ENCODE assay signal across 1 cellular context in the genomic region with DNA sequence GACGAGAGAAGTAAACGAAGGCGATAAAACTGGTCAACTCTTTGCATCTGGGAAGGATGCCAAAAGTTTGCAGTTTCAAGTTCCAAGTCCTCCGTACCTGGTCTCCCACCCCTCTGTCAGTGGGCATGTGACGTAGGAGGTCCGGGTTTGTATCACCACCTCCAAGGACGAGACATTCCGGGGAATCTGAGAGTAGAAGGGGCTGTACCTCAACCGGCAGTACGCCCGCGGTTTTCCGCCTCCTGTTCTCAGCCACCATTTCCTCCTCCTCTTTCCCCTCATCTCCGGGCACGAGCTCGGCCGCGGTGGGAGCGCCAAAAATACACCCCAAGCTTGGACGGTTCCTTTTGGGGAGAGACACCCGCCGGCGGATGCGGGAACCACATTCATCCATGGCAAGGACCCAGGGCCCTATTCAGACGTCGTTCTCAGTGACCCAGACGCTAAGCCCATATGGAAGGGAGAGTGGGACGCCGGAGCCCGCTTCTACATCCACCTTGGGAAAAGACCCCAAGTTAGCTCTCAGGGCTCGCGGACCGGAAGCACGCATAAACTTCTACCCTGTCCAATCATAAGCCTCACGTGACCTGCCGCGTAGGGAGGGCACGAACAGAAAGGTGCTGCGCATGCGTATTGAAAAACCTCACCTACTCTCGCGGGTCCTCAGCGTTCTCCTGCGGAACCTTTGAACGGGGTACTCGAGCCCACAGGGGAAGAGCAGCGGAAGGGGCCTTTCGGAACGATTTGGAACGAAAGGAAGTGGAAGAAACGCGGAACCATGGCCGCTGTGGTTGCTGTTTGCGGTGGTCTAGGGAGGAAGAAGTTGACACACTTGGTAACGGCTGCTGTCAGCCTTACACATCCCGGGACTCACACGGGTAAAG.
A peak's percentile ranks its signal among the peaks of the same experiment; 100 is the strongest.
TF ChIP-seq lines count a peak whose summit lies in the region.

TSS of gene HELQ (minus strand) at position 524 of the 884 bp plus-strand sequence. CDS start at position 394, 130 bp downstream.
TSS of gene MRPS18C (plus strand) at position 759 of the 884 bp plus-strand sequence. CDS start at position 779, 20 bp downstream.

TF ChIP-seq in K562, 482 proteins besides CTCF, POLR2A, EP300 and RAD21 (continued from another document and continues in another):
- TF ChIP-seq, protein P1, sequence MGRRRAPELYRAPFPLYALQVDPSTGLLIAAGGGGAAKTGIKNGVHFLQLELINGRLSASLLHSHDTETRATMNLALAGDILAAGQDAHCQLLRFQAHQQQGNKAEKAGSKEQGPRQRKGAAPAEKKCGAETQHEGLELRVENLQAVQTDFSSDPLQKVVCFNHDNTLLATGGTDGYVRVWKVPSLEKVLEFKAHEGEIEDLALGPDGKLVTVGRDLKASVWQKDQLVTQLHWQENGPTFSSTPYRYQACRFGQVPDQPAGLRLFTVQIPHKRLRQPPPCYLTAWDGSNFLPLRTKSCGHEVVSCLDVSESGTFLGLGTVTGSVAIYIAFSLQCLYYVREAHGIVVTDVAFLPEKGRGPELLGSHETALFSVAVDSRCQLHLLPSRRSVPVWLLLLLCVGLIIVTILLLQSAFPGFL (CRISPR knock-in tag; IDR thresholded peaks at IDR 0.05), result no peak
- TF ChIP-seq CBFA2T2 (conservative IDR thresholded peaks at IDR 0.05) (peak; percentile 82), SMARCB1 (IDR thresholded peaks at IDR 0.05; ENCODE audit: insufficient read length, low read depth) (no peak), DLX4 (CRISPR knock-in tag; IDR thresholded peaks at IDR 0.05) (no peak), ZHX1 (conservative IDR thresholded peaks at IDR 0.05; ENCODE audit: low read length) (peak; percentile 86; the same call in 1 of the 2 replicates), MYC (IDR thresholded peaks at IDR 0.05; ENCODE audit: low read depth, low read length) (peak; percentile 78), MYC (CRISPR knock-in tag; IDR thresholded peaks at IDR 0.05; ENCODE audit: borderline replicate concordance, low read depth) (no peak), ZNF174 (CRISPR knock-in tag; IDR thresholded peaks at IDR 0.05) (no peak), ZBTB40 (IDR thresholded peaks at IDR 0.05) (peak; percentile 100), ZBTB40 (CRISPR knock-in tag; IDR thresholded peaks at IDR 0.05) (no peak), KDM1A (IDR thresholded peaks at IDR 0.05) (no peak), THRA (IDR thresholded peaks at IDR 0.05) (no peak), TSHZ1 (CRISPR knock-in tag; IDR thresholded peaks at IDR 0.05) (no peak), DPF2 (IDR thresholded peaks at IDR 0.05) (0 out of 2 replicates have a peak, but pooled peaks have one; percentile 7), BDP1 (IDR thresholded peaks at IDR 0.05; ENCODE audit: insufficient read depth, insufficient read length) (no peak), ZNF384 (IDR thresholded peaks at IDR 0.05; ENCODE audit: low read depth, low read length) (no peak; the same call in 1 of the 2 replicates), NCOA4 (IDR thresholded peaks at IDR 0.05; ENCODE audit: partially characterized antibody) (no peak), GTF2A2 (tag; IDR thresholded peaks at IDR 0.05) (no peak), TRIM28 (IDR thresholded peaks at IDR 0.05) (peak; percentile 33; the same call in 1 of the 2 replicates), MBD2 (IDR thresholded peaks at IDR 0.05; ENCODE audit: borderline replicate concordance, low read depth) (peak; percentile 76; the same call in 1 of the 2 replicates), CREB1 (IDR thresholded peaks at IDR 0.05) (peak; percentile 69), CREB1 (CRISPR knock-in tag; IDR thresholded peaks at IDR 0.05) (peak; percentile 74; the same call in 1 of the 2 replicates), ZBTB17 (CRISPR knock-in tag; IDR thresholded peaks at IDR 0.05) (no peak), SMAD2 (IDR thresholded peaks at IDR 0.05; ENCODE audit: low read depth, low read length) (no peak), DEAF1 (CRISPR knock-in tag; IDR thresholded peaks at IDR 0.05) (no peak), MCM5 (IDR thresholded peaks at IDR 0.05; ENCODE audit: low read depth) (no peak), CBX3 (IDR thresholded peaks at IDR 0.05; ENCODE audit: borderline replicate concordance in 1 of 2, low read length in 2 of 2) (peak in 1 of 2 experiments; percentile 90; a peak in 2 of 3 replicates), KDM2B (CRISPR knock-in tag; IDR thresholded peaks at IDR 0.05) (no peak), SOX6 (IDR thresholded peaks at IDR 0.05) (peak; percentile 78), C11orf30 (IDR thresholded peaks at IDR 0.05; ENCODE audit: low read depth) (peak; percentile 99)
- TF ChIP-seq, protein P2, sequence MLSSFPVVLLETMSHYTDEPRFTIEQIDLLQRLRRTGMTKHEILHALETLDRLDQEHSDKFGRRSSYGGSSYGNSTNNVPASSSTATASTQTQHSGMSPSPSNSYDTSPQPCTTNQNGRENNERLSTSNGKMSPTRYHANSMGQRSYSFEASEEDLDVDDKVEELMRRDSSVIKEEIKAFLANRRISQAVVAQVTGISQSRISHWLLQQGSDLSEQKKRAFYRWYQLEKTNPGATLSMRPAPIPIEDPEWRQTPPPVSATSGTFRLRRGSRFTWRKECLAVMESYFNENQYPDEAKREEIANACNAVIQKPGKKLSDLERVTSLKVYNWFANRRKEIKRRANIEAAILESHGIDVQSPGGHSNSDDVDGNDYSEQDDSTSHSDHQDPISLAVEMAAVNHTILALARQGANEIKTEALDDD (IDR thresholded peaks at IDR 0.05), result peak; percentile 62
